Comparison of ENCODE assay signal across 9 cellular contexts in genomic region chr9:129007035-129007765, GRCh38. TPM values are rescaled to one million over a fixed set of nuclear protein-coding genes. Genes with fewer than 3 reads are reported as not detected.
A peak's percentile ranks its signal among the peaks of the same experiment; 100 is the strongest.
DNase-seq lines count a peak whose midpoint lies in the region; ATAC-seq and TF ChIP-seq lines count a peak whose summit lies in the region.
"Had no signal": no experiment of that assay in that cellular context is flagged by ENCODE, and none has a peak within 500 bp of the region (broad histone marks: within the 10 kb centered on the region; RNA-seq: fewer than 3 reads in every experiment).

No MANE protein-coding gene starts in this region.

- H3K4me3 ChIP-seq in adrenal gland (no peak overlapping the region), stomach smooth muscle (ENCODE audit: low read length in 2 of 2) (peak overlapping the region in 1 of 2 donors; percentile 1)
- H3K4me3 ChIP-seq: skin epidermis had no signal

- H3K4me1 Mint-ChIP-seq in IgD-negative memory B cell, result peaks cover 1 to 6% (median 4%) of the 10 kb centered on the region in 3 donors

- H3K4me1 ChIP-seq in adrenal gland (replicated peaks in 1 of 2), result peaks cover 11 to 39% of the 10 kb centered on the region in 2 donors
- H3K4me1 ChIP-seq in stomach smooth muscle (ENCODE audit: control insufficient read depth, insufficient read depth, low read length), result peaks cover 13% of the 10 kb centered on the region

- H3K9me3 ChIP-seq in adrenal gland (replicated peaks in 1 of 3) (no peaks in the 10 kb centered on the region), stomach smooth muscle (ENCODE audit: control insufficient read depth in 2 of 2, low read length in 2 of 2) (no peaks in the 10 kb centered on the region)

- peak in 2 of 6 experiments; percentile 3 to 4 for TF ChIP-seq CTCF in adrenal gland (IDR thresholded peaks at IDR 0.05)

- no peaks in the 10 kb centered on the region for H3K9me3 Mint-ChIP-seq in IgD-negative memory B cell

- H3K27ac Mint-ChIP-seq in IgD-negative memory B cell, result peak overlapping the region; percentile 28 to 80 (median 71)

- ATAC-seq in left colon (peak; percentile 2), GM19351 (IDR thresholded peaks at IDR 0.05; ENCODE audit: unreplicated experiment) (no peak), HG03439 (IDR thresholded peaks at IDR 0.05; ENCODE audit: unreplicated experiment) (no peak)

- peak overlapping the region; percentile 28 to 36 for H3K9ac ChIP-seq in stomach smooth muscle (ENCODE audit: low read length in 2 of 2)

- H3K36me3 ChIP-seq in adrenal gland (replicated peaks in 1 of 2) (peaks cover 0 to 49% of the 10 kb centered on the region in 2 donors), stomach smooth muscle (ENCODE audit: control insufficient read depth in 2 of 2, insufficient read depth in 2 of 2, low read length in 2 of 2) (peaks cover 25 to 44% of the 10 kb centered on the region in 2 donors)

- no peak overlapping the region for H3K4me3 Mint-ChIP-seq in IgD-negative memory B cell

- peak; percentile 22 to 78 (median 56) for DNase-seq in adrenal gland
- no peak for DNase-seq in left colon
- no peak for DNase-seq in DMS114 treated with DMSO at 0.1 percent for 48 hours (lab: John Stamatoyannopoulos, UW; ENCODE audit: unreplicated experiment)

- intact Hi-C loops in adrenal gland (cut with DNase I) (no loop called here), left colon (cut with DNase I, micrococcal nuclease) (no loop called here)

- no peaks in the 10 kb centered on the region for H3K27me3 Mint-ChIP-seq in IgD-negative memory B cell

- no peak for TF ChIP-seq POLR2A in adrenal gland (IDR thresholded peaks at IDR 0.05)

- WGBS in adrenal gland, 4 donors, result 53 to 69% (median 58%) methylated on average over 9 to 14 of the region's 14 CpGs

- no peaks in the 10 kb centered on the region for H3K27me3 ChIP-seq in adrenal gland
- no peaks in the 10 kb centered on the region for H3K27me3 ChIP-seq in stomach smooth muscle (ENCODE audit: control insufficient read depth in 1 of 2, insufficient read depth in 2 of 2, low read length in 2 of 2)

- H3K36me3 Mint-ChIP-seq in IgD-negative memory B cell, result peaks cover 2% of the 10 kb centered on the region

- H3K27ac ChIP-seq in adrenal gland (peak overlapping the region in 4 of 5 donors; percentile 14 to 77 (median 48)), stomach smooth muscle (ENCODE audit: low read length) (peak overlapping the region; percentile 53)
- H3K27ac ChIP-seq: epithelial cell of prostate had no signal

RNA-seq across cellular contexts. Expression of gene SH3GLB2, which starts 20.9 kb away (rescaled TPM):
- polyA plus RNA-seq in IgD-negative memory B cell, result 27.7 TPM
- total RNA-seq in adrenal gland, result 100 to 1,000 TPM in 4 of 8 donors, 10 to 100 TPM in 4; 50.3 to 153 (median 112) TPM
- polyA plus RNA-seq in adrenal gland, result 100 to 1,000 TPM in 2 of 3 donors, 10 to 100 TPM in 1; 26.1 to 301 (median 214) TPM
- 100 to 1,000 TPM; 158 to 169 TPM for total RNA-seq in left colon

RNA-seq across cellular contexts. Expression of gene MIGA2, which starts 29.2 kb away (rescaled TPM):
- 11.4 TPM for polyA plus RNA-seq in IgD-negative memory B cell
- total RNA-seq in adrenal gland, result 10 to 100 TPM; 39.8 to 74.6 (median 46.8) TPM
- 10 to 100 TPM in 2 of 3 donors, 1 to 10 TPM in 1; 8.9 to 58.8 (median 43.9) TPM for polyA plus RNA-seq in adrenal gland
- total RNA-seq in left colon, result 10 to 100 TPM; 68.3 to 71.3 TPM

RNA-seq across cellular contexts. Expression of gene NUP188, which starts 59.7 kb away (rescaled TPM):
- 21.9 TPM for polyA plus RNA-seq in IgD-negative memory B cell
- total RNA-seq in adrenal gland, result 100 to 1,000 TPM in 1 of 8 donors, 10 to 100 TPM in 7; 20.2 to 122 (median 44.4) TPM
- 10 to 100 TPM; 26.4 to 32.0 (median 26.4) TPM for polyA plus RNA-seq in adrenal gland
- 10 to 100 TPM; 19.6 to 23.6 TPM for total RNA-seq in left colon

RNA-seq across cellular contexts. Expression of gene DOLK, which starts 59.8 kb away (rescaled TPM):
- polyA plus RNA-seq in IgD-negative memory B cell, result 8.5 TPM
- total RNA-seq in adrenal gland, result 10 to 100 TPM; 19.6 to 42.3 (median 29.9) TPM
- 10 to 100 TPM in 2 of 3 donors, 1 to 10 TPM in 1; 4.6 to 25.3 (median 10.3) TPM for polyA plus RNA-seq in adrenal gland
- 10 to 100 TPM; 12.1 to 12.8 TPM for total RNA-seq in left colon

Comparison
In these comparisons a context has a peak if more than half of its experiments do, and no peak if none do; other contexts are left out.
1. DNase-seq: peak in adrenal gland (7 of 7); none in left colon (0 of 2) and DMS114 treated with DMSO at 0.1 percent for 48 hours (single experiment).